In the genomic region with DNA sequence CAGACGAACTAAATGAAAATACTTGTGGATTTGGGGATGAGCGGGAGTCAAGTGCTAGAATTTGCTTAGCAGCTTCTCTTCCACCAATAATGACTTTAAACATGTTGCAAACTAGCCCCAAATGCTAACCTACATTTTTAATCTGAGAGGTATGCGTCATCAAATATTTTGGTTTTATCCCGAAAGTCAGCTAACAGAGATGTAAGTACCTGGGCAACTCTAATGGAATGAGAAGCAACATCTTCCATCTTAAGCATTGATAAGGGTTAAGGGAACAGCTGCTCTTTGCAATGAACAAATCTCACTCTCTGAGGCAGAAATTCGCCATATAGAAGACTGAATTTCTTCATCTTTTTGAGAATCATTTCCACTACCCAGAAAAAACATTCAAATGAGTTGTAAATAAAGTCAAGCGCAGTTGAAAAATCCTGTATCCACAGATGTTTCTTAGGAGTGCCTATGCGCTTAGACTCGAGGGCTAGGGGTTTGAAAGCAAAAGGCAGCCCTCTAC, we compare ENCODE assay signal across 1 cellular context.
TF ChIP-seq lines count a peak whose summit lies in the region.

No MANE protein-coding gene starts in this region.

TF ChIP-seq in IMR-90, 13 proteins besides CTCF, POLR2A, EP300 and RAD21 (continued from another document):
- TF ChIP-seq FOS (IDR thresholded peaks at IDR 0.05; ENCODE audit: low read depth, low read length) (no peak), MAFK (IDR thresholded peaks at IDR 0.05; ENCODE audit: low read depth, low read length) (no peak), RCOR1 (IDR thresholded peaks at IDR 0.05; ENCODE audit: insufficient replicate concordance, low read length) (no peak), SMC3 (IDR thresholded peaks at IDR 0.05; ENCODE audit: low read depth, low read length) (no peak)
TF ChIP-seq in IMR-90: peak in this region for 0.
